Comparison of ENCODE assay signal across 1 cellular context in the genomic region with DNA sequence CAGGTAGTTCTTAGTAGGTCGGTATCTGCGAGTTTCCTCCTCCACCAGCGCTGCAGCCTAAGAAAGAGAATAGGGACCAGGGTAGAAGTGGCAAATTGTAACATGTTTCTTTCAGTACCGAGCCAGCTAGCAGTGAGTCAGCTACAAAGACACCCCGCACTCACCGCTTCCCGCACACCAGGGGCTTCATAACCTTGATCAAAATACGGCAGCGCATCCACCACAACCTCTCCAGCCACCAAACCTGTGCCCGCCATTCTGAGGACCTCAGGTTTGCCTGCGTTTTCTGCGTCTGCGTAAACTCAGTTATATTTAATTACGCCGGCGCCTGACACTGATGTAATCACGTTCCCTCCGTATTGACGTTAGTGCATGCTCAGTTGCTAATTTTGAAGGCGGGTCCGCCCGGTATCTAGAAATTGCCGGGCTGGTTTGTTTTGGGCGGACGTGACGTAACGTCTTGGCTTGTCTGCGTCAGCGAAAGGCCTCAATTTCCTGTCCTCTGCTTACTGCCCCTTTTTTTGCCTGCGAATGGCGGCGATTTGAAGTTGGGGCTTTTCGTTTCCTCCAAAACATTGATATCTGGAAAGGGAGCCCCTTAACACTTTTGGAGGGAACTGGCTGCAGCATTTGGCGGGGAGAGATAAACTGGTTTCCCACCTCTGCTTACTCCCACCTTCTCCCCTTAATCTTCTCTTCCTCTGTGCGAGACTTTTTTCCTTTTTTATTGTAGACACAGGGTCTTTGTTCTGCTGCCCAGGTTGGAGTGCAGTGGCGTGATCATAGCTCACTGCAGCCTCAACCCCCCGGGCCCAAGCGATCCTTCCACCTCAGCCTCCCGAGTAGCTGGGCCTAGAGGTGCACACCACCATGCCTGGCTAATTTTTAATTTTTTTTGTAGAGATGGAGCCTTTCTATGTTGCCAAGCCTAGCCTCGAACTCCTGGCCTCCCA.
TF ChIP-seq lines count a peak whose summit lies in the region.

A gene (minus strand): TSS at position 281 of the 953 bp plus-strand sequence. CDS start 24 bp downstream, at position 257.

TF ChIP-seq in A549, 52 proteins besides CTCF, POLR2A, EP300 and RAD21 (continued from another document):
- no peak for TF ChIP-seq ZFP36 (IDR thresholded peaks at IDR 0.05; ENCODE audit: borderline replicate concordance, partially characterized antibody)
- TF ChIP-seq, protein P1, sequence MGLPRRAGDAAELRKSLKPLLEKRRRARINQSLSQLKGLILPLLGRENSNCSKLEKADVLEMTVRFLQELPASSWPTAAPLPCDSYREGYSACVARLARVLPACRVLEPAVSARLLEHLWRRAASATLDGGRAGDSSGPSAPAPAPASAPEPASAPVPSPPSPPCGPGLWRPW (IDR thresholded peaks at IDR 0.05): no peak
- TF ChIP-seq GATA3 (IDR thresholded peaks at IDR 0.05; ENCODE audit: borderline replicate concordance): no peak
- TF ChIP-seq MAFK (IDR thresholded peaks at IDR 0.05; ENCODE audit: partially characterized antibody): peak; percentile 79
- no peak for TF ChIP-seq CHD4 (IDR thresholded peaks at IDR 0.05; ENCODE audit: borderline replicate concordance)
- no peak for TF ChIP-seq HOXB5 (CRISPR knock-in tag; IDR thresholded peaks at IDR 0.05)
- no peak for TF ChIP-seq MYC (IDR thresholded peaks at IDR 0.05; ENCODE audit: borderline replicate concordance, low read length)
- TF ChIP-seq NPAS2 (CRISPR knock-in tag; IDR thresholded peaks at IDR 0.05; ENCODE audit: borderline replicate concordance): no peak
- TF ChIP-seq JUNB (IDR thresholded peaks at IDR 0.05): no peak
- TF ChIP-seq MAZ (IDR thresholded peaks at IDR 0.05; ENCODE audit: borderline replicate concordance, low read depth, low read length): no peak
- TF ChIP-seq ESRRA (IDR thresholded peaks at IDR 0.05; ENCODE audit: borderline replicate concordance, low read length): no peak
- TF ChIP-seq HOXA7 (CRISPR knock-in tag; IDR thresholded peaks at IDR 0.05): no peak
- no peak for TF ChIP-seq RCOR1 (IDR thresholded peaks at IDR 0.05; ENCODE audit: low read depth, low read length)
- TF ChIP-seq, protein P2, sequence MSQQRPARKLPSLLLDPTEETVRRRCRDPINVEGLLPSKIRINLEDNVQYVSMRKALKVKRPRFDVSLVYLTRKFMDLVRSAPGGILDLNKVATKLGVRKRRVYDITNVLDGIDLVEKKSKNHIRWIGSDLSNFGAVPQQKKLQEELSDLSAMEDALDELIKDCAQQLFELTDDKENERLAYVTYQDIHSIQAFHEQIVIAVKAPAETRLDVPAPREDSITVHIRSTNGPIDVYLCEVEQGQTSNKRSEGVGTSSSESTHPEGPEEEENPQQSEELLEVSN (IDR thresholded peaks at IDR 0.05; ENCODE audit: borderline replicate concordance, low read depth): no peak
- TF ChIP-seq KDM5A (IDR thresholded peaks at IDR 0.05): peak; percentile 29; the same call in 1 of the 2 replicates
- TF ChIP-seq, protein P3, sequence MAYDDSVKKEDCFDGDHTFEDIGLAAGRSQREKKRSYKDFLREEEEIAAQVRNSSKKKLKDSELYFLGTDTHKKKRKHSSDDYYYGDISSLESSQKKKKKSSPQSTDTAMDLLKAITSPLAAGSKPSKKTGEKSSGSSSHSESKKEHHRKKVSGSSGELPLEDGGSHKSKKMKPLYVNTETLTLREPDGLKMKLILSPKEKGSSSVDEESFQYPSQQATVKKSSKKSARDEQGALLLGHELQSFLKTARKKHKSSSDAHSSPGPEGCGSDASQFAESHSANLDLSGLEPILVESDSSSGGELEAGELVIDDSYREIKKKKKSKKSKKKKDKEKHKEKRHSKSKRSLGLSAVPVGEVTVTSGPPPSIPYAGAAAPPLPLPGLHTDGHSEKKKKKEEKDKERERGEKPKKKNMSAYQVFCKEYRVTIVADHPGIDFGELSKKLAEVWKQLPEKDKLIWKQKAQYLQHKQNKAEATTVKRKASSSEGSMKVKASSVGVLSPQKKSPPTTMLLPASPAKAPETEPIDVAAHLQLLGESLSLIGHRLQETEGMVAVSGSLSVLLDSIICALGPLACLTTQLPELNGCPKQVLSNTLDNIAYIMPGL (CRISPR knock-in tag; IDR thresholded peaks at IDR 0.05; ENCODE audit: borderline replicate concordance): no peak
- no peak for TF ChIP-seq ZNF302 (CRISPR knock-in tag; IDR thresholded peaks at IDR 0.05)
- TF ChIP-seq TFCP2L1 (CRISPR knock-in tag; IDR thresholded peaks at IDR 0.05): no peak
- TF ChIP-seq SREBF2 (IDR thresholded peaks at IDR 0.05): no peak
- TF ChIP-seq PHF8 (IDR thresholded peaks at IDR 0.05; ENCODE audit: borderline replicate concordance, low read depth): peak; percentile 25; the same call in 1 of the 2 replicates
- 0 out of 2 replicates have a peak, but pooled peaks have one; percentile 46 for TF ChIP-seq EHF (CRISPR knock-in tag; IDR thresholded peaks at IDR 0.05)
- TF ChIP-seq TP53 (CRISPR knock-in tag; IDR thresholded peaks at IDR 0.05): no peak
- no peak for TF ChIP-seq RFX5 (IDR thresholded peaks at IDR 0.05)
- TF ChIP-seq ZSCAN20 (CRISPR knock-in tag; IDR thresholded peaks at IDR 0.05): no peak
- no peak for TF ChIP-seq HEYL (CRISPR knock-in tag; IDR thresholded peaks at IDR 0.05)
- no peak for TF ChIP-seq POLR2AphosphoS2 (conservative IDR thresholded peaks at IDR 0.05; ENCODE audit: low read length)
- TF ChIP-seq HOXB13 (CRISPR knock-in tag; IDR thresholded peaks at IDR 0.05; ENCODE audit: low read depth): no peak; the same call in 1 of the 2 replicates
- TF ChIP-seq CBX2 (IDR thresholded peaks at IDR 0.05; ENCODE audit: borderline replicate concordance, low read depth): no peak
- TF ChIP-seq JUN (IDR thresholded peaks at IDR 0.05): peak; percentile 25 to 76; a peak in 3 of 5 replicates
- no peak for TF ChIP-seq RARB (CRISPR knock-in tag; IDR thresholded peaks at IDR 0.05)
- no peak; the same call in 1 of the 2 replicates for TF ChIP-seq EHMT2 (IDR thresholded peaks at IDR 0.05; ENCODE audit: low read depth)
- TF ChIP-seq, protein P4, sequence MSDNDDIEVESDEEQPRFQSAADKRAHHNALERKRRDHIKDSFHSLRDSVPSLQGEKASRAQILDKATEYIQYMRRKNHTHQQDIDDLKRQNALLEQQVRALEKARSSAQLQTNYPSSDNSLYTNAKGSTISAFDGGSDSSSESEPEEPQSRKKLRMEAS (IDR thresholded peaks at IDR 0.05): peak; percentile 58; the same call in 1 of the 2 replicates
- TF ChIP-seq CEBPB (IDR thresholded peaks at IDR 0.05): no peak
- no peak for TF ChIP-seq SMC3 (IDR thresholded peaks at IDR 0.05)
- TF ChIP-seq, protein P5, sequence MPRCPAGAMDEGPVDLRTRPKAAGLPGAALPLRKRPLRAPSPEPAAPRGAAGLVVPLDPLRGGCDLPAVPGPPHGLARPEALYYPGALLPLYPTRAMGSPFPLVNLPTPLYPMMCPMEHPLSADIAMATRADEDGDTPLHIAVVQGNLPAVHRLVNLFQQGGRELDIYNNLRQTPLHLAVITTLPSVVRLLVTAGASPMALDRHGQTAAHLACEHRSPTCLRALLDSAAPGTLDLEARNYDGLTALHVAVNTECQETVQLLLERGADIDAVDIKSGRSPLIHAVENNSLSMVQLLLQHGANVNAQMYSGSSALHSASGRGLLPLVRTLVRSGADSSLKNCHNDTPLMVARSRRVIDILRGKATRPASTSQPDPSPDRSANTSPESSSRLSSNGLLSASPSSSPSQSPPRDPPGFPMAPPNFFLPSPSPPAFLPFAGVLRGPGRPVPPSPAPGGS (IDR thresholded peaks at IDR 0.05): peak; percentile 85; the same call in 1 of the 3 replicates
- TF ChIP-seq RNF2 (IDR thresholded peaks at IDR 0.05; ENCODE audit: borderline replicate concordance, low read depth): no peak
- TF ChIP-seq, protein P6, sequence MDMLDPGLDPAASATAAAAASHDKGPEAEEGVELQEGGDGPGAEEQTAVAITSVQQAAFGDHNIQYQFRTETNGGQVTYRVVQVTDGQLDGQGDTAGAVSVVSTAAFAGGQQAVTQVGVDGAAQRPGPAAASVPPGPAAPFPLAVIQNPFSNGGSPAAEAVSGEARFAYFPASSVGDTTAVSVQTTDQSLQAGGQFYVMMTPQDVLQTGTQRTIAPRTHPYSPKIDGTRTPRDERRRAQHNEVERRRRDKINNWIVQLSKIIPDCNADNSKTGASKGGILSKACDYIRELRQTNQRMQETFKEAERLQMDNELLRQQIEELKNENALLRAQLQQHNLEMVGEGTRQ (IDR thresholded peaks at IDR 0.05): no peak
- no peak for TF ChIP-seq FOSB (CRISPR knock-in tag; IDR thresholded peaks at IDR 0.05)
- no peak for TF ChIP-seq HDAC2 (IDR thresholded peaks at IDR 0.05)
- TF ChIP-seq NR3C1 (IDR thresholded peaks at IDR 0.05): no peak
- TF ChIP-seq, protein P7, sequence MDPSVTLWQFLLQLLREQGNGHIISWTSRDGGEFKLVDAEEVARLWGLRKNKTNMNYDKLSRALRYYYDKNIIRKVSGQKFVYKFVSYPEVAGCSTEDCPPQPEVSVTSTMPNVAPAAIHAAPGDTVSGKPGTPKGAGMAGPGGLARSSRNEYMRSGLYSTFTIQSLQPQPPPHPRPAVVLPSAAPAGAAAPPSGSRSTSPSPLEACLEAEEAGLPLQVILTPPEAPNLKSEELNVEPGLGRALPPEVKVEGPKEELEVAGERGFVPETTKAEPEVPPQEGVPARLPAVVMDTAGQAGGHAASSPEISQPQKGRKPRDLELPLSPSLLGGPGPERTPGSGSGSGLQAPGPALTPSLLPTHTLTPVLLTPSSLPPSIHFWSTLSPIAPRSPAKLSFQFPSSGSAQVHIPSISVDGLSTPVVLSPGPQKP (IDR thresholded peaks at IDR 0.05; ENCODE audit: low read depth, low read length): no peak
- no peak for TF ChIP-seq CBX8 (IDR thresholded peaks at IDR 0.05)
